Comparison of ENCODE assay signal across 9 cellular contexts in the genomic region with DNA sequence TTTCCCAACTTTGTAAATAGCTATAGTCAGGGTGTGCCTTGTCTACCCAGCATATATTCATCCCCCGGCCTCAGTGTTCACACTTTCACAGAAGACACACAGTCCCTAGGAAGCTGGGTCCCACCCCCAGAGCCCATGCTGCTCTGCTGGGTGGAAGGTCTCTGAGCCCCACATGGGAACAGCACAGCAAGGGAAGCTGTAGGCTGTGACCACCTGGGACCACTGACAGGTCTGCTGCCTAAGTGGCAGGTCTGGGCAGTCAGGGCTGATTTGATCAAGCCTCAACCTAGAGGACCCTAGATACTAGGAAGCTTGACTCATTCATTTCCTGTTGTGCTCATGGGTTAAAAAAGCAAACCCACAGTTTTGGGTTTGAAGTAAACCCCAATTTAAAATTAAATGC. TPM values are rescaled to one million over a fixed set of nuclear protein-coding genes. Genes with fewer than 3 reads are reported as not detected.
DNase-seq lines count a peak whose midpoint lies in the region; ATAC-seq, FAIRE-seq and TF ChIP-seq lines count a peak whose summit lies in the region.
"Had no signal": no experiment of that assay in that cellular context is flagged by ENCODE, and none has a peak within 500 bp of the region (broad histone marks: within the 10 kb centered on the region; RNA-seq: fewer than 3 reads in every experiment).

No MANE protein-coding gene starts in this region.

- no peak for TF ChIP-seq CTCF in OCI-LY1 (IDR thresholded peaks at IDR 0.05; ENCODE audit: low read length)
- no peak for TF ChIP-seq CTCF in kidney (IDR thresholded peaks at IDR 0.05; ENCODE audit: borderline replicate concordance, extremely low read depth, insufficient read depth)

- H3K79me2 ChIP-seq in OCI-LY1 (ENCODE audit: insufficient read depth, low read length) = no peaks in the 10 kb centered on the region

- peak; percentile 62 for ATAC-seq in stimulated activated naive CD8-positive, alpha-beta T cell treated with anti-CD3 and anti-CD28 coated beads, Interleukin-15, amount 100 ng/mL, for 72 hours
- ATAC-seq in GM21360 (IDR thresholded peaks at IDR 0.05; ENCODE audit: unreplicated experiment) (no peak), HG03439 (IDR thresholded peaks at IDR 0.05; ENCODE audit: unreplicated experiment) (no peak), HG02973 (IDR thresholded peaks at IDR 0.05; ENCODE audit: unreplicated experiment) (no peak)
- ATAC-seq: Panc1 had no signal

- no peaks in the 10 kb centered on the region for H3K27me3 ChIP-seq in OCI-LY1 (ENCODE audit: insufficient read depth, low read length)

- H3K9ac ChIP-seq in OCI-LY1 (ENCODE audit: low read length) = no peak overlapping the region
- H3K9ac ChIP-seq in kidney (ENCODE audit: low read length in 2 of 2) = no peak overlapping the region

- H3K4me3 Mint-ChIP-seq in activated CD4-positive, alpha-beta memory T cell treated with anti-CD3 and anti-CD28 coated beads for 36 hours = peak overlapping the region; percentile 40
- peak overlapping the region; percentile 76 to 79 for H3K4me3 Mint-ChIP-seq in stimulated activated naive CD8-positive, alpha-beta T cell treated with anti-CD3 and anti-CD28 coated beads, Interleukin-15, amount 100 ng/mL, for 72 hours

- H3K27ac ChIP-seq in OCI-LY1 (ENCODE audit: low read depth, low read length, poor library complexity, severe bottlenecking) (peak overlapping the region; percentile 19), kidney (ENCODE audit: low read depth in 2 of 2, low read length in 2 of 2) (peak overlapping the region; percentile 34 to 78)

- H3K9me3 ChIP-seq in OCI-LY1 (ENCODE audit: low read length) (no peaks in the 10 kb centered on the region), kidney (ENCODE audit: control insufficient read depth in 1 of 2, low read length in 2 of 2) (peaks cover 0 to 3% of the 10 kb centered on the region in 2 donors)

- H3K36me3 Mint-ChIP-seq in activated CD4-positive, alpha-beta memory T cell treated with anti-CD3 and anti-CD28 coated beads for 36 hours = peaks cover 41% of the 10 kb centered on the region

- H3F3A ChIP-seq in OCI-LY1 (ENCODE audit: insufficient read depth, low read length) = no peaks in the 10 kb centered on the region

- intact Hi-C loops in activated CD4-positive, alpha-beta memory T cell treated with anti-CD3 and anti-CD28 coated beads for 36 hours (cut with micrococcal nuclease) = loop anchor here (2.0 to 10.0 kb wide), 6 partner anchors 32 to 546 kb away; a partner anchor contains a TSS
- intact Hi-C loops in kidney (cut with DNase I) = no loop called here

- H2AFZ ChIP-seq in OCI-LY1 (ENCODE audit: low read length) = no peak overlapping the region

- POLR2A ChIA-PET in activated CD4-positive, alpha-beta memory T cell treated with anti-CD3 and anti-CD28 coated beads for 36 hours (lab: Charles Lee) = interaction anchor here (1.0 to 12.0 kb wide), 20 partner anchors 9 to 214 kb away, joined by 3 to 265 read pairs (median 8); a partner anchor contains a TSS

- H3K4me3 ChIP-seq in OCI-LY1 (ENCODE audit: low read depth, low read length, poor library complexity, severe bottlenecking) = no peak overlapping the region
- H3K4me3 ChIP-seq in kidney (ENCODE audit: low read length in 2 of 2) = no peak overlapping the region

- no peaks in the 10 kb centered on the region for H3K9me2 ChIP-seq in OCI-LY1 (ENCODE audit: low read depth, low read length)

- no peak for FAIRE-seq in kidney (lab: Jason Lieb, UNC)

- H3K4me2 ChIP-seq in OCI-LY1 (ENCODE audit: low read length) = no peak overlapping the region

- peaks cover 36% of the 10 kb centered on the region for H3K4me1 ChIP-seq in OCI-LY1 (ENCODE audit: insufficient read depth, low read length, severe bottlenecking)
- H3K4me1 ChIP-seq in kidney (ENCODE audit: control insufficient read depth in 1 of 2, insufficient read depth in 1 of 2, low read depth in 1 of 2, low read length in 2 of 2) = no peaks in the 10 kb centered on the region

- peak overlapping the region; percentile 99 for H3K27ac Mint-ChIP-seq in activated CD4-positive, alpha-beta memory T cell treated with anti-CD3 and anti-CD28 coated beads for 36 hours
- H3K27ac Mint-ChIP-seq in stimulated activated naive CD8-positive, alpha-beta T cell treated with anti-CD3 and anti-CD28 coated beads, Interleukin-15, amount 100 ng/mL, for 72 hours = peak overlapping the region; percentile 86 to 95

- H3K4me1 Mint-ChIP-seq in activated CD4-positive, alpha-beta memory T cell treated with anti-CD3 and anti-CD28 coated beads for 36 hours (ENCODE audit: low read depth) = peaks cover 100% of the 10 kb centered on the region
- peaks cover 100% of the 10 kb centered on the region for H3K4me1 Mint-ChIP-seq in stimulated activated naive CD8-positive, alpha-beta T cell treated with anti-CD3 and anti-CD28 coated beads, Interleukin-15, amount 100 ng/mL, for 72 hours

- H3K27me3 Mint-ChIP-seq in activated CD4-positive, alpha-beta memory T cell treated with anti-CD3 and anti-CD28 coated beads for 36 hours = no peaks in the 10 kb centered on the region
- no peaks in the 10 kb centered on the region for H3K27me3 Mint-ChIP-seq in stimulated activated naive CD8-positive, alpha-beta T cell treated with anti-CD3 and anti-CD28 coated beads, Interleukin-15, amount 100 ng/mL, for 72 hours

- H3K9me3 Mint-ChIP-seq in activated CD4-positive, alpha-beta memory T cell treated with anti-CD3 and anti-CD28 coated beads for 36 hours = peaks cover 8% of the 10 kb centered on the region
- H3K9me3 Mint-ChIP-seq in stimulated activated naive CD8-positive, alpha-beta T cell treated with anti-CD3 and anti-CD28 coated beads, Interleukin-15, amount 100 ng/mL, for 72 hours = peaks cover 4 to 13% of the 10 kb centered on the region in 2 donors

- H4K20me1 ChIP-seq in OCI-LY1 (ENCODE audit: insufficient read depth, low read length) = no peaks in the 10 kb centered on the region

- DNase-seq in activated CD4-positive, alpha-beta memory T cell treated with anti-CD3 and anti-CD28 coated beads for 36 hours = peak; percentile 73
- no peak for DNase-seq in kidney
- peak; percentile 57 to 58 for DNase-seq in stimulated activated naive CD8-positive, alpha-beta T cell treated with anti-CD3 and anti-CD28 coated beads, Interleukin-15, amount 100 ng/mL, for 72 hours
- DNase-seq: anterior cingulate cortex had no signal

- CTCF ChIA-PET in activated CD4-positive, alpha-beta memory T cell treated with anti-CD3 and anti-CD28 coated beads for 36 hours (lab: Charles Lee) = interaction anchor here (0.9 to 7.4 kb wide), 13 partner anchors 13 to 293 kb away, joined by 3 to 79 read pairs (median 5); a partner anchor contains a TSS

- H3K36me3 ChIP-seq in OCI-LY1 (ENCODE audit: insufficient read depth, low read length) (no peaks in the 10 kb centered on the region), kidney (ENCODE audit: control insufficient read depth in 1 of 2, insufficient read depth in 2 of 2, low read length in 2 of 2) (no peaks in the 10 kb centered on the region)

RNA-seq across cellular contexts. Expression of a gene that starts 16.8 kb away (rescaled TPM):
- 100 to 1,000 TPM; 114 to 117 TPM for total RNA-seq in activated CD4-positive, alpha-beta memory T cell treated with anti-CD3 and anti-CD28 coated beads for 36 hours
- total RNA-seq in kidney = 37.2 TPM
- 1.8 TPM for polyA plus RNA-seq in kidney (ENCODE audit: insufficient read depth, low read depth, low replicate concordance)
